1 cellular context compared by ENCODE assay signal in genomic region chr2:27042159-27042661, GRCh38.
TF ChIP-seq lines count a peak whose summit lies in the region.

No MANE protein-coding gene starts in this region.

TF ChIP-seq in HepG2, 621 proteins besides CTCF, POLR2A, EP300 and RAD21 (continues in another document):
- TF ChIP-seq ZBTB7A (CRISPR knock-in tag; IDR thresholded peaks at IDR 0.05) (no peak), GRHL1 (CRISPR knock-in tag; conservative IDR thresholded peaks at IDR 0.05) (no peak), HNF4A (CRISPR knock-in tag; IDR thresholded peaks at IDR 0.05) (no peak), NCOA1 (CRISPR knock-in tag; IDR thresholded peaks at IDR 0.05) (no peak), NAIF1 (CRISPR knock-in tag; IDR thresholded peaks at IDR 0.05; ENCODE audit: borderline replicate concordance) (no peak), FOXK1 (CRISPR knock-in tag; IDR thresholded peaks at IDR 0.05; ENCODE audit: borderline replicate concordance, low read depth) (no peak), TP53 (CRISPR knock-in tag; conservative IDR thresholded peaks at IDR 0.05) (no peak), HMGA1 (CRISPR knock-in tag; conservative IDR thresholded peaks at IDR 0.05) (no peak), POLR2G (IDR thresholded peaks at IDR 0.05; ENCODE audit: low read depth, low read length) (peak; percentile 59; the same call in 1 of the 2 replicates), SNAPC4 (CRISPR knock-in tag; IDR thresholded peaks at IDR 0.05) (no peak), SOX5 (CRISPR knock-in tag; IDR thresholded peaks at IDR 0.05; ENCODE audit: borderline replicate concordance) (no peak), FOXO4 (CRISPR knock-in tag; conservative IDR thresholded peaks at IDR 0.05) (no peak), ISX (CRISPR knock-in tag; conservative IDR thresholded peaks at IDR 0.05) (no peak), MLXIP (CRISPR knock-in tag; IDR thresholded peaks at IDR 0.05; ENCODE audit: borderline replicate concordance) (no peak), MXD3 (CRISPR knock-in tag; IDR thresholded peaks at IDR 0.05) (no peak), ZNF18 (CRISPR knock-in tag; IDR thresholded peaks at IDR 0.05; ENCODE audit: insufficient replicate concordance) (no peak), NBN (conservative IDR thresholded peaks at IDR 0.05) (no peak), TFE3 (CRISPR knock-in tag; IDR thresholded peaks at IDR 0.05) (no peak), ZBTB8A (CRISPR knock-in tag; IDR thresholded peaks at IDR 0.05; ENCODE audit: borderline replicate concordance, low read depth) (no peak), ZBED4 (CRISPR knock-in tag; IDR thresholded peaks at IDR 0.05; ENCODE audit: borderline replicate concordance) (no peak)
- TF ChIP-seq, protein P1, sequence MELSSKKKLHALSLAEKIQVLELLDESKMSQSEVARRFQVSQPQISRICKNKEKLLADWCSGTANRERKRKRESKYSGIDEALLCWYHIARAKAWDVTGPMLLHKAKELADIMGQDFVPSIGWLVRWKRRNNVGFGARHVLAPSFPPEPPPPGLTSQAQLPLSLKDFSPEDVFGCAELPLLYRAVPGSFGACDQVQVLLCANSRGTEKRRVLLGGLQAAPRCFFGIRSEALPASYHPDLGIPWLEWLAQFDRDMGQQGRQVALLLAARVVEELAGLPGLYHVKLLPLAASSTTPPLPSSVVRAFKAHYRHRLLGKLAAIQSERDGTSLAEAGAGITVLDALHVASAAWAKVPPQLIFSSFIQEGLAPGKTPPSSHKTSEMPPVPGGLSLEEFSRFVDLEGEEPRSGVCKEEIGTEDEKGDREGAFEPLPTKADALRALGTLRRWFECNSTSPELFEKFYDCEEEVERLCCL (CRISPR knock-in tag; IDR thresholded peaks at IDR 0.05; ENCODE audit: borderline replicate concordance) = no peak
- TF ChIP-seq, protein P2, sequence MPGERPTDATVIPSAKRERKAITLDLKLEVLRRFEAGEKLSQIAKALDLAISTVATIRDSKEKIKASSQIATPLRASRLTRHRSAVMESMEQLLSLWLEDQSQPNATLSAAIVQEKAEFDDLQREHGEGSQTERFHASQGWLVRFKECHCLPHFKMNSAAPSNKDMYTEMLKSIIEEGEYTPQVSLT (CRISPR knock-in tag; IDR thresholded peaks at IDR 0.05; ENCODE audit: borderline replicate concordance, low read depth) = no peak
- TF ChIP-seq, protein P3, sequence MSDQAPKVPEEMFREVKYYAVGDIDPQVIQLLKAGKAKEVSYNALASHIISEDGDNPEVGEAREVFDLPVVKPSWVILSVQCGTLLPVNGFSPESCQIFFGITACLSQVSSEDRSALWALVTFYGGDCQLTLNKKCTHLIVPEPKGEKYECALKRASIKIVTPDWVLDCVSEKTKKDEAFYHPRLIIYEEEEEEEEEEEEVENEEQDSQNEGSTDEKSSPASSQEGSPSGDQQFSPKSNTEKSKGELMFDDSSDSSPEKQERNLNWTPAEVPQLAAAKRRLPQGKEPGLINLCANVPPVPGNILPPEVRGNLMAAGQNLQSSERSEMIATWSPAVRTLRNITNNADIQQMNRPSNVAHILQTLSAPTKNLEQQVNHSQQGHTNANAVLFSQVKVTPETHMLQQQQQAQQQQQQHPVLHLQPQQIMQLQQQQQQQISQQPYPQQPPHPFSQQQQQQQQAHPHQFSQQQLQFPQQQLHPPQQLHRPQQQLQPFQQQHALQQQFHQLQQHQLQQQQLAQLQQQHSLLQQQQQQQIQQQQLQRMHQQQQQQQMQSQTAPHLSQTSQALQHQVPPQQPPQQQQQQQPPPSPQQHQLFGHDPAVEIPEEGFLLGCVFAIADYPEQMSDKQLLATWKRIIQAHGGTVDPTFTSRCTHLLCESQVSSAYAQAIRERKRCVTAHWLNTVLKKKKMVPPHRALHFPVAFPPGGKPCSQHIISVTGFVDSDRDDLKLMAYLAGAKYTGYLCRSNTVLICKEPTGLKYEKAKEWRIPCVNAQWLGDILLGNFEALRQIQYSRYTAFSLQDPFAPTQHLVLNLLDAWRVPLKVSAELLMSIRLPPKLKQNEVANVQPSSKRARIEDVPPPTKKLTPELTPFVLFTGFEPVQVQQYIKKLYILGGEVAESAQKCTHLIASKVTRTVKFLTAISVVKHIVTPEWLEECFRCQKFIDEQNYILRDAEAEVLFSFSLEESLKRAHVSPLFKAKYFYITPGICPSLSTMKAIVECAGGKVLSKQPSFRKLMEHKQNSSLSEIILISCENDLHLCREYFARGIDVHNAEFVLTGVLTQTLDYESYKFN (CRISPR knock-in tag; conservative IDR thresholded peaks at IDR 0.05) = no peak
- TF ChIP-seq, protein P4, sequence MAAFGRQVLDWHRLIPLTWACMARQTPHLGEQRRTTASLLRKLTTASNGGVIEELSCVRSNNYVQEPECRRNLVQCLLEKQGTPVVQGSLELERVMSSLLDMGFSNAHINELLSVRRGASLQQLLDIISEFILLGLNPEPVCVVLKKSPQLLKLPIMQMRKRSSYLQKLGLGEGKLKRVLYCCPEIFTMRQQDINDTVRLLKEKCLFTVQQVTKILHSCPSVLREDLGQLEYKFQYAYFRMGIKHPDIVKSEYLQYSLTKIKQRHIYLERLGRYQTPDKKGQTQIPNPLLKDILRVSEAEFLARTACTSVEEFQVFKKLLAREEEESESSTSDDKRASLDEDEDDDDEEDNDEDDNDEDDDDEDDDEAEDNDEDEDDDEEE (CRISPR knock-in tag; IDR thresholded peaks at IDR 0.05) = no peak
